Comparison of ENCODE assay signal across 1 cellular context in the genomic region with DNA sequence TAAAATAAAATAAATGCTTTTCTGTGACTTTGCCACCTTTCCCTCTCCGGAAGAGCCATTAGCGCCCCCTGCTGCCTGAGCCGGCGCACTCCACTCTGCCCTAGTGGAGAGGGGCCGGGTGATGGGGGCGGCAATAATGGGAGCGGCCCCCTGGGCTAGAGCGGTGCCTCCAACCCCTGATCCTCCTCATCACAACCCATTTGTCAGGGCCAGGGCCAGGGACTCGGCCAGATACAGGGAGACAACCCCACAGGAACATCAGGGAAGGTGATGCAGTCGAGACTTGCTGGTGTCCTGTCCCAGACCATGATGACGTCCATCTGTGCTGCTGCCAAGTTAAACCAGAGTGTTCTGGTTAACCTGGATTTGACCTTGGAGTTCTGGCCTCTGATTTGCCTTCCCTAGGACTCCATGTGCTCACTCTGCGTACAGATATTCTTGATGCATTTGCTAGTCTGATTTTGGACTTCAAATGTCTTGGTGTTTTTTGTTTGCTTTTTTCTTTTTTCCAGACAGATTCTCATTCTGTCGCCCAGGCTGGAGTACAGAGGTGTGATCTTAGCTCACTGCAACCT.
TF ChIP-seq lines count a peak whose summit lies in the region.

No MANE protein-coding gene starts in this region.

TF ChIP-seq in GM12878, 131 proteins besides CTCF, POLR2A, EP300 and RAD21:
- TF ChIP-seq YY1 (IDR thresholded peaks at IDR 0.05; ENCODE audit: low read depth, low read length), result 0 out of 2 replicates have a peak, but pooled peaks have one; percentile 9
- TF ChIP-seq TARDBP (IDR thresholded peaks at IDR 0.05; ENCODE audit: borderline replicate concordance), result no peak
- TF ChIP-seq E4F1 (IDR thresholded peaks at IDR 0.05; ENCODE audit: borderline replicate concordance, partially characterized antibody), result no peak
- no peak for TF ChIP-seq IKZF2 (IDR thresholded peaks at IDR 0.05)
- no peak for TF ChIP-seq NRF1 (conservative IDR thresholded peaks at IDR 0.05; ENCODE audit: low read depth, low read length)
- TF ChIP-seq SMC3 (IDR thresholded peaks at IDR 0.05; ENCODE audit: borderline replicate concordance, low read length), result peak; percentile 14; the same call in 1 of the 2 replicates
